Comparison of ENCODE assay signal across 8 cellular contexts in the genomic region with DNA sequence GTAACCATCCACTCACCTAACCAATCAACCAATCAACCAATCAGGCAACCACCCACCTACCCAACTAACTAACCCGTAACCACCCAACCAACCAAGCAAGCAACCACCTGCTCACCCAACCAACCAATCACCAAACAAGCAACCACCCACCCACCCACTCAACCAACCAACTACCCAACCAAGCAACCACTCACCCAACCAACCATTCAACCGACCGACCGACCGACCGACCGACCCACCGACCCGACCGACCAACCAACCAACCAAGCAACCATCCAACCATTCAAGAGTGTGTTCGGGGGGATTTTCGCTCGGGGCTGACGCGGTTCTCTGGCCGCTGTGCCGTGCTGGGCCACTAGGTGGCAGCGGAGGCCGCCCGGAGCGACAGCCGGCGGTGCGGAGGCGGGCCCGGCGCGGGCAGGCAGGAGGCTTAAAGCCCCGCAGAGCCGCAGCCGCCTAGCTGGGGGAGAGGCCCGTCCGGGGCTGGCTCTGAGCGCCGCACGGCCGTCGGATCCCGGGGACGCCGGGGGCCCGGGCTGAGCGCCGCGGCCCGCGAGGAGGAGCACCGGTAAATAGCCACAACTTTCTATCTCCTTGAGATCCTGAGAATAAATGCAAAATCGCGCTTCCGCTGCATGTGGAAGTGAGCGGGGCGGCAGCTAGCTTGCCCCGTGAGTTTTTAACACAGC. TPM values are rescaled to one million over a fixed set of nuclear protein-coding genes. Genes with fewer than 3 reads are reported as not detected.
A peak's percentile ranks its signal among the peaks of the same experiment; 100 is the strongest.
DNase-seq lines count a peak whose midpoint lies in the region; ATAC-seq and TF ChIP-seq lines count a peak whose summit lies in the region.

A gene (plus strand): TSS at position 443 of the 689 bp plus-strand sequence. CDS start 1,617 bp downstream, outside the sequence.

- H3K9me3 ChIP-seq in suprapubic skin = no peaks in the 10 kb centered on the region

- TF ChIP-seq POLR2A in suprapubic skin (IDR thresholded peaks at IDR 0.05) = no peak

- 6% methylated on average over 28 of the region's 54 CpGs for WGBS in suprapubic skin

- no peaks in the 10 kb centered on the region for H3K36me3 ChIP-seq in suprapubic skin

- DNase-seq in GM19240 (ENCODE audit: insufficient read length, low spot score) (peak; percentile 69), RKO (ENCODE audit: low spot score) (peak; percentile 42), foreskin keratinocyte (no peak), omental fat pad (ENCODE audit: low spot score) (peak; percentile 43), suprapubic skin (ENCODE audit: low spot score in 2 of 2) (peak in 1 of 2 donors; percentile 70)
- DNase-seq in activated T-helper 2 cell treated with anti-CD3 and anti-CD28 coated beads, Interferon-gamma antibody, Interleukin-2, Interleukin-4, amounts not matched to agents 10 μg/mL and 5 μg/mL and 100 μg/mL, durations not matched to agents 14 hours and 24 hours and 36 hours (ENCODE audit: low spot score) = peak; percentile 57

- no peaks in the 10 kb centered on the region for H3K4me1 ChIP-seq in foreskin keratinocyte
- peaks cover 16% of the 10 kb centered on the region for H3K4me1 ChIP-seq in suprapubic skin

- peaks cover 3% of the 10 kb centered on the region for H3K27me3 ChIP-seq in foreskin keratinocyte
- H3K27me3 ChIP-seq in suprapubic skin = peaks cover 54% of the 10 kb centered on the region

- peak; percentile 99 for TF ChIP-seq CTCF in C4-2B (conservative IDR thresholded peaks at IDR 0.05)
- TF ChIP-seq CTCF in foreskin keratinocyte (conservative IDR thresholded peaks at IDR 0.05) = peak; percentile 88
- peak in 1 of 3 donors; percentile 70 for TF ChIP-seq CTCF in omental fat pad (IDR thresholded peaks at IDR 0.05)
- peak; percentile 59 to 92 for TF ChIP-seq CTCF in suprapubic skin (IDR thresholded peaks at IDR 0.05)

- peak within 1 kb of the TSS; percentile 49 for H3K4me3 ChIP-seq in suprapubic skin

- intact Hi-C loops in activated T-helper 2 cell treated with anti-CD3 and anti-CD28 coated beads, Interferon-gamma antibody, Interleukin-2, Interleukin-4, amounts not matched to agents 10 μg/mL and 5 μg/mL and 100 μg/mL, durations not matched to agents 14 hours and 24 hours and 36 hours (cut with micrococcal nuclease) = loop anchor here (1.0 kb wide), 1 partner anchor 262 kb away; no protein-coding TSS in a partner anchor

- no peaks in the 10 kb centered on the region for H3K36me3 Mint-ChIP-seq in activated T-helper 2 cell treated with anti-CD3 and anti-CD28 coated beads, Interferon-gamma antibody, Interleukin-2, Interleukin-4, amounts not matched to agents 10 μg/mL and 5 μg/mL and 100 μg/mL, durations not matched to agents 14 hours and 24 hours and 36 hours (ENCODE audit: low read depth)

- no peak within 1 kb of the TSS for H3K27ac Mint-ChIP-seq in activated T-helper 2 cell treated with anti-CD3 and anti-CD28 coated beads, Interferon-gamma antibody, Interleukin-2, Interleukin-4, amounts not matched to agents 10 μg/mL and 5 μg/mL and 100 μg/mL, durations not matched to agents 14 hours and 24 hours and 36 hours

- H3K9me3 Mint-ChIP-seq in activated T-helper 2 cell treated with anti-CD3 and anti-CD28 coated beads, Interferon-gamma antibody, Interleukin-2, Interleukin-4, amounts not matched to agents 10 μg/mL and 5 μg/mL and 100 μg/mL, durations not matched to agents 14 hours and 24 hours and 36 hours = no peaks in the 10 kb centered on the region

- H3K4me1 Mint-ChIP-seq in activated T-helper 2 cell treated with anti-CD3 and anti-CD28 coated beads, Interferon-gamma antibody, Interleukin-2, Interleukin-4, amounts not matched to agents 10 μg/mL and 5 μg/mL and 100 μg/mL, durations not matched to agents 14 hours and 24 hours and 36 hours (ENCODE audit: low read depth) = peaks cover 5% of the 10 kb centered on the region

- ATAC-seq in HG03439 (IDR thresholded peaks at IDR 0.05; ENCODE audit: unreplicated experiment) (peak; percentile 83), foreskin keratinocyte (peak; percentile 88), omental fat pad (ENCODE audit: low FRiP score) (peak; percentile 93)

- TF ChIP-seq EP300 in suprapubic skin (IDR thresholded peaks at IDR 0.05) = no peak

- H3K27me3 Mint-ChIP-seq in activated T-helper 2 cell treated with anti-CD3 and anti-CD28 coated beads, Interferon-gamma antibody, Interleukin-2, Interleukin-4, amounts not matched to agents 10 μg/mL and 5 μg/mL and 100 μg/mL, durations not matched to agents 14 hours and 24 hours and 36 hours (ENCODE audit: low read depth) = peaks cover 21% of the 10 kb centered on the region

- H3K4me3 Mint-ChIP-seq in activated T-helper 2 cell treated with anti-CD3 and anti-CD28 coated beads, Interferon-gamma antibody, Interleukin-2, Interleukin-4, amounts not matched to agents 10 μg/mL and 5 μg/mL and 100 μg/mL, durations not matched to agents 14 hours and 24 hours and 36 hours (ENCODE audit: low read depth) = peak within 1 kb of the TSS; percentile 62

- H3K27ac ChIP-seq in C4-2B = no peak within 1 kb of the TSS
- no peak within 1 kb of the TSS for H3K27ac ChIP-seq in foreskin keratinocyte
- H3K27ac ChIP-seq in suprapubic skin = no peak within 1 kb of the TSS

RNA-seq across cellular contexts. Expression of the gene that starts here (rescaled TPM):
- not detected in 2 replicates for total RNA-seq in activated T-helper 2 cell treated with anti-CD3 and anti-CD28 coated beads, Interferon-gamma antibody, Interleukin-2, Interleukin-4, amounts not matched to agents 10 μg/mL and 5 μg/mL and 100 μg/mL, durations not matched to agents 14 hours and 24 hours and 36 hours
- total RNA-seq in foreskin keratinocyte (not detected in 2 replicates), omental fat pad (1 to 10 TPM in 1 of 4 donors, under 1 TPM in 1, not detected in 2; 0.36 to 1.2 TPM), suprapubic skin (under 1 TPM in 1 of 4 donors, not detected in 3; 0.26 TPM)
- polyA plus RNA-seq in foreskin keratinocyte = not detected in 2 replicates

Comparison
In these comparisons a context has a peak if more than half of its experiments do, and no peak if none do; other contexts are left out.
1. Peak in DNase-seq in activated T-helper 2 cell treated with anti-CD3 and anti-CD28 coated beads, Interferon-gamma antibody, Interleukin-2, Interleukin-4, amounts not matched to agents 10 μg/mL and 5 μg/mL and 100 μg/mL, durations not matched to agents 14 hours and 24 hours and 36 hours; RNA of the gene not detected or under 1 TPM.
2. Peak in ATAC-seq in foreskin keratinocyte; RNA of the gene not detected or under 1 TPM.
3. DNase-seq: peak in GM19240 (single experiment), RKO (single experiment) and omental fat pad (single experiment); none in foreskin keratinocyte (0 of 2).
4. Peak in every context shown above with its lines, with median percentiles within 50 percentile points of each other: ATAC-seq.